Comparison of ENCODE assay signal across 2 cellular contexts in the genomic region with DNA sequence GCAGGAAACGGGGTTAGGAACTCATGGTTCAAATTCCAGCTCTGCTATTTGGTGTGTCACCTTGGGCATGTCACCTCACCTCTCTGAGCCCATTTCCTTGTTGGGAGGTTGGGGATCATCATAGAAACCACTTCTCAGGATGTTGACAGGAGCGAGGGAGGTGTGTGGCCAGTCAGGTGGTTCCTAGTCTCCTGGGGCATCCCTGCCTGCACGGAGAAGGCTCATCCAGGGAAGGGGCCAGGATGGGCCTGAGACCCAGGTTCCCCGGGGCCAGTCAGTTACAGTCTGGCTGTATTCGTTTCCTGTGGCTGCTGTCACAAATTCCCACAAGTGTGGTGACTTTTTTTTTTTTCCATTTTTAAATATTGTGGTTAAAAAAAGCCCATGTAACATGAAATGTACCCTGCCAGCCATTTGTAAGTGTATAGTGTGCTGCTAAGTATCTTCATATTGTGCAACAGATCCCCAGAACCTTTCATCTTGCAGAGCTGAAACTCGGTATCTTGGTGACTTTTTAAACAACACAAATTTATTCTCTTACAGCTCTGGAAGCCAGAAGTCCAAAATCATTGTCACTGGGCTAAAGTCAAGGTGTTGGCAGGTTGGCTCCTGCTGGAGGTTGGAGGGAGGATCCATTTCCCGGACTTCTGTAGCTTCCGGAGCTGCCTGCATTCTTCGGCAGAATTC.
TF ChIP-seq lines count a peak whose summit lies in the region.

No MANE protein-coding gene starts in this region.

TF ChIP-seq in IMR-90, 13 proteins besides CTCF, POLR2A, EP300 and RAD21:
- TF ChIP-seq NFE2L2 (IDR thresholded peaks at IDR 0.05; ENCODE audit: low read depth, low read length) (no peak), CEBPB (IDR thresholded peaks at IDR 0.05; ENCODE audit: low read depth, low read length) (peak; percentile 16; the same call in 1 of the 2 replicates)

TF ChIP-seq in GM12878, 131 proteins besides CTCF, POLR2A, EP300 and RAD21 (continued from another document):
- TF ChIP-seq TARDBP (IDR thresholded peaks at IDR 0.05; ENCODE audit: borderline replicate concordance) (no peak), TCF12 (IDR thresholded peaks at IDR 0.05; ENCODE audit: low read depth, low read length) (no peak), CBX3 (IDR thresholded peaks at IDR 0.05; ENCODE audit: borderline replicate concordance, low read depth) (no peak), CREB1 (IDR thresholded peaks at IDR 0.05; ENCODE audit: low read depth) (no peak), CHD2 (IDR thresholded peaks at IDR 0.05; ENCODE audit: borderline replicate concordance, low read depth, low read length) (no peak), PBX3 (IDR thresholded peaks at IDR 0.05; ENCODE audit: insufficient replicate concordance, low read depth, low read length) (no peak), ZNF622 (IDR thresholded peaks at IDR 0.05) (no peak), KDM1A (IDR thresholded peaks at IDR 0.05; ENCODE audit: borderline replicate concordance) (no peak), NFIC (IDR thresholded peaks at IDR 0.05; ENCODE audit: low read depth, low read length) (no peak), LARP7 (IDR thresholded peaks at IDR 0.05) (no peak), HSF1 (IDR thresholded peaks at IDR 0.05; ENCODE audit: low read depth, low read length) (no peak), IKZF2 (IDR thresholded peaks at IDR 0.05) (no peak), PML (IDR thresholded peaks at IDR 0.05; ENCODE audit: low read length) (no peak)
- TF ChIP-seq, protein P1, sequence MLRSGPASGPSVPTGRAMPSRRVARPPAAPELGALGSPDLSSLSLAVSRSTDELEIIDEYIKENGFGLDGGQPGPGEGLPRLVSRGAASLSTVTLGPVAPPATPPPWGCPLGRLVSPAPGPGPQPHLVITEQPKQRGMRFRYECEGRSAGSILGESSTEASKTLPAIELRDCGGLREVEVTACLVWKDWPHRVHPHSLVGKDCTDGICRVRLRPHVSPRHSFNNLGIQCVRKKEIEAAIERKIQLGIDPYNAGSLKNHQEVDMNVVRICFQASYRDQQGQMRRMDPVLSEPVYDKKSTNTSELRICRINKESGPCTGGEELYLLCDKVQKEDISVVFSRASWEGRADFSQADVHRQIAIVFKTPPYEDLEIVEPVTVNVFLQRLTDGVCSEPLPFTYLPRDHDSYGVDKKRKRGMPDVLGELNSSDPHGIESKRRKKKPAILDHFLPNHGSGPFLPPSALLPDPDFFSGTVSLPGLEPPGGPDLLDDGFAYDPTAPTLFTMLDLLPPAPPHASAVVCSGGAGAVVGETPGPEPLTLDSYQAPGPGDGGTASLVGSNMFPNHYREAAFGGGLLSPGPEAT (IDR thresholded peaks at IDR 0.05; ENCODE audit: low read depth), result no peak
